ENCODE assay signal across 22 cellular contexts in the genomic region with DNA sequence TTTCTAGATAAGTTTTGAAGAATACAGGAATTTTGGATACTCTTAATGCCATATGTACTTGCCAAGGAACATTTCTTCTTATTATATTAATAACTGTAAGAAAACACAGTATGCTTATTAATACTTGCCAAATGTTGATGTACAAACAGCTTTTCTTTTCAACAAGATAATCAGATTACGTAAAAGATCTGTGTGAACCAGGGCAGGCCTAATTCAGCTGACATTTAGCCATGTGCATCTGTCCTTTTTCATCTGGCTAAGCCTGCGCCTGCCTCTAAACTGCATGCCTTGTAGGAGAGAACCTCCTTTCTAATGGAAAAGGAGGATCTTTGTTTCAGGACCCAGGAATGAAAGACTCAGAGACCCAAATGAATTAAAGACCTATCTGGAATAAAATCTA.
DNase-seq lines count a peak whose midpoint lies in the region; ATAC-seq, FAIRE-seq and TF ChIP-seq lines count a peak whose summit lies in the region.
"Had no signal": no experiment of that assay in that cellular context is flagged by ENCODE, and none has a peak within 500 bp of the region (broad histone marks: within the 10 kb centered on the region; RNA-seq: fewer than 3 reads in every experiment).

No MANE protein-coding gene starts in this region.

- no peaks in the 10 kb centered on the region for H3K9me3 ChIP-seq in SK-N-SH
- peaks cover 0 to 4% (median 0%) of the 10 kb centered on the region in 11 donors for H3K9me3 ChIP-seq in heart right ventricle
- H3K9me3 ChIP-seq in pancreas = no peaks in the 10 kb centered on the region
- H3K9me3 ChIP-seq in upper lobe of right lung = no peaks in the 10 kb centered on the region
- no peaks in the 10 kb centered on the region for H3K9me3 ChIP-seq in CD4-positive, alpha-beta T cell (ENCODE audit: control insufficient read depth, low read length)

- H4K20me1 ChIP-seq in SK-N-SH (ENCODE audit: insufficient read depth) = no peaks in the 10 kb centered on the region

- H3K79me2 ChIP-seq in SK-N-SH (ENCODE audit: insufficient read depth) = no peaks in the 10 kb centered on the region

- no peak overlapping the region for H3K9ac ChIP-seq in SK-N-SH

- TF ChIP-seq RAD21 in SK-N-SH (IDR thresholded peaks at IDR 0.05; ENCODE audit: low read length) = no peak

- peaks cover 6 to 17% of the 10 kb centered on the region in 2 experiments; a peak in 3 of 4 replicates for H3K4me1 ChIP-seq in SK-N-SH (ENCODE audit: control insufficient read depth in 1 of 2, insufficient read depth in 2 of 2, low read depth in 1 of 2, low read length in 1 of 2)
- H3K4me1 ChIP-seq in heart right ventricle = peaks cover 0 to 17% (median 5%) of the 10 kb centered on the region in 9 donors
- H3K4me1 ChIP-seq in pancreas = peaks cover 0 to 3% (median 0%) of the 10 kb centered on the region in 3 donors
- H3K4me1 ChIP-seq in upper lobe of right lung = no peaks in the 10 kb centered on the region

- FAIRE-seq in pancreas (lab: Jason Lieb, UNC) = peak; percentile 66
- FAIRE-seq: endometrium had no signal

- no peaks in the 10 kb centered on the region for H3K36me3 Mint-ChIP-seq in CD4-positive, alpha-beta T cell (ENCODE audit: low read depth)
- H3K36me3 Mint-ChIP-seq: CD8-positive, alpha-beta memory T cell had no signal

- no peak overlapping the region for H3K27ac Mint-ChIP-seq in CD4-positive, alpha-beta T cell
- H3K27ac Mint-ChIP-seq: activated naive CD4-positive, alpha-beta T cell treated with anti-CD3 and anti-CD28 coated beads, Interleukin-2, amount 50 U/mL, for 72 hours; activated T-cell treated with anti-CD3 and anti-CD28 coated beads, Interleukin-2, amount 50 U/mL, for 72 hours; stimulated activated naive CD8-positive, alpha-beta T cell treated with anti-CD3 and anti-CD28 coated beads, Interleukin-15, amount 100 ng/mL, for 72 hours had no signal

- intact Hi-C loops in heart right ventricle (cut with DNase I) (loop anchor here in 2 of 10 donors (10.0 kb wide), 1 partner anchor 184 kb away; no protein-coding TSS in a partner anchor), pancreas (cut with DNase I) (loop anchor here in 1 of 3 donors (10.0 kb wide), 1 partner anchor 66 kb away; no protein-coding TSS in a partner anchor), upper lobe of right lung (cut with DNase I) (no loop called here)
- intact Hi-C loops in CD4-positive, alpha-beta T cell (cut with DNase I, micrococcal nuclease) = no loop called here

- CTCF ChIA-PET in SK-N-SH (lab: Yijun Ruan, JAX) = no interaction called here
- CTCF ChIA-PET in CD4-positive, alpha-beta T cell (lab: Charles Lee) = no interaction called here

- TF ChIP-seq EP300 in SK-N-SH (IDR thresholded peaks at IDR 0.05; ENCODE audit: borderline replicate concordance in 1 of 2, low read depth in 1 of 2, low read length in 1 of 2) = peak in 1 of 2 experiments; percentile 54; a peak in 1 of 4 replicates

- peak overlapping the region; percentile 75 to 83 for H3K27ac ChIP-seq in SK-N-SH (ENCODE audit: low read depth in 2 of 2, low read length in 1 of 2)
- H3K27ac ChIP-seq in heart right ventricle = peak overlapping the region in 8 of 10 donors; percentile 3 to 72 (median 40)
- no peak overlapping the region for H3K27ac ChIP-seq in pancreas
- peak overlapping the region; percentile 27 for H3K27ac ChIP-seq in upper lobe of right lung
- H3K27ac ChIP-seq in CD4-positive, alpha-beta T cell (ENCODE audit: low read depth, low read length) = no peak overlapping the region
- H3K27ac ChIP-seq: SK-N-MC had no signal

- DNase-seq in SK-N-SH = peak; percentile 30
- DNase-seq in heart right ventricle = no peak
- DNase-seq in pancreas = no peak
- DNase-seq in upper lobe of right lung = no peak
- no peak for DNase-seq in DMS 273 treated with DMSO at 0.1 percent for 48 hours (lab: John Stamatoyannopoulos, UW)
- DNase-seq in CD4-positive, alpha-beta T cell = no peak
- no peak for DNase-seq in germinal center (ENCODE audit: low spot score)
- DNase-seq: activated CD4-positive, alpha-beta T cell treated with anti-CD3 and anti-CD28 coated beads for 1 hour; activated T-cell treated with anti-CD3 and anti-CD28 coated beads, Interleukin-2, amount 50 U/mL, for 72 hours; CD8-positive, alpha-beta memory T cell; kidney glomerular epithelial cell; NCI-H187; NCI-H2227 treated with DMSO at 0.1 percent for 48 hours; NCI-H774; stimulated activated CD4-positive, alpha-beta T cell treated with anti-CD3 and anti-CD28 coated beads, Interleukin-2, amount 100 ng/mL, for 48 hours; stimulated activated naive CD8-positive, alpha-beta T cell treated with anti-CD3 and anti-CD28 coated beads, Interleukin-15, amount 100 ng/mL, for 72 hours had no signal

- POLR2A ChIA-PET in SK-N-SH (lab: Yijun Ruan, JAX) = no interaction called here
- POLR2A ChIA-PET in CD4-positive, alpha-beta T cell (lab: Charles Lee) = no interaction called here

- no peak overlapping the region for H3K4me3 Mint-ChIP-seq in CD4-positive, alpha-beta T cell
- H3K4me3 Mint-ChIP-seq: activated T-cell treated with anti-CD3 and anti-CD28 coated beads, Interleukin-2, amount 50 U/mL, for 72 hours; brain; CD8-positive, alpha-beta memory T cell; stimulated activated naive CD8-positive, alpha-beta T cell treated with anti-CD3 and anti-CD28 coated beads, Interleukin-15, amount 100 ng/mL, for 72 hours had no signal

- no peak overlapping the region for H2AFZ ChIP-seq in SK-N-SH (ENCODE audit: low read depth)

- TF ChIP-seq CTCF in SK-N-SH (IDR thresholded peaks at IDR 0.05) (no peak), heart right ventricle (IDR thresholded peaks at IDR 0.05) (no peak), pancreas (IDR thresholded peaks at IDR 0.05) (no peak), upper lobe of right lung (IDR thresholded peaks at IDR 0.05) (no peak)
- TF ChIP-seq CTCF in CD4-positive, alpha-beta T cell (IDR thresholded peaks at IDR 0.05) = no peak

- H3K4me1 Mint-ChIP-seq in CD4-positive, alpha-beta T cell (ENCODE audit: low read depth) = no peaks in the 10 kb centered on the region

- no peaks in the 10 kb centered on the region for H3K27me3 ChIP-seq in SK-N-SH (ENCODE audit: insufficient read depth)
- no peaks in the 10 kb centered on the region for H3K27me3 ChIP-seq in heart right ventricle
- no peaks in the 10 kb centered on the region for H3K27me3 ChIP-seq in pancreas
- no peaks in the 10 kb centered on the region for H3K27me3 ChIP-seq in upper lobe of right lung
- no peaks in the 10 kb centered on the region for H3K27me3 ChIP-seq in CD4-positive, alpha-beta T cell (ENCODE audit: control insufficient read depth, insufficient read depth, low read length)

- no peaks in the 10 kb centered on the region for H3K27me3 Mint-ChIP-seq in CD4-positive, alpha-beta T cell
- H3K27me3 Mint-ChIP-seq: brain; CD8-positive, alpha-beta memory T cell; stimulated activated naive CD8-positive, alpha-beta T cell treated with anti-CD3 and anti-CD28 coated beads, Interleukin-15, amount 100 ng/mL, for 72 hours had no signal

- H3K36me3 ChIP-seq in SK-N-SH (replicated peaks in 1 of 2; ENCODE audit: control insufficient read depth in 1 of 2, insufficient read depth in 2 of 2, low read length in 1 of 2) (no peaks in the 10 kb centered on the region), heart right ventricle (no peaks in the 10 kb centered on the region), pancreas (no peaks in the 10 kb centered on the region), upper lobe of right lung (no peaks in the 10 kb centered on the region)

- no peaks in the 10 kb centered on the region for H3F3A ChIP-seq in SK-N-SH (replicated peaks; ENCODE audit: insufficient read depth)

- H3K4me3 ChIP-seq in SK-N-SH (ENCODE audit: low read depth in 2 of 2, low read length in 1 of 2) (no peak overlapping the region), heart right ventricle (no peak overlapping the region), pancreas (no peak overlapping the region), upper lobe of right lung (no peak overlapping the region)
- H3K4me3 ChIP-seq: coronary artery, SK-N-MC, skin epidermis had no signal

- H3K9me3 Mint-ChIP-seq in CD4-positive, alpha-beta T cell = peaks cover 4% of the 10 kb centered on the region

- no peak overlapping the region for H3K4me2 ChIP-seq in SK-N-SH

- WGBS in SK-N-SH (ENCODE audit: low lambda C conversion rate) = 80% methylated on average over 2 of the region's 2 CpGs
- WGBS in heart right ventricle, 2 donors = 72 to 76% methylated on average over 2 of the region's 2 CpGs
- WGBS in pancreas, 2 donors = 81 to 87% methylated on average over 2 of the region's 2 CpGs

- H3K9me2 ChIP-seq in SK-N-SH = no peaks in the 10 kb centered on the region

- ATAC-seq in heart right ventricle (peak in 6 of 8 donors; percentile 58 to 75 (median 63)), pancreas (peak in 1 of 4 donors; percentile 26), upper lobe of right lung (no peak)
- ATAC-seq in CD4-positive, alpha-beta T cell (ENCODE audit: poor library complexity) = no peak
- ATAC-seq: activated naive CD4-positive, alpha-beta T cell treated with anti-CD3 and anti-CD28 coated beads, Interleukin-2, amount 50 U/mL, for 72 hours; activated T-cell treated with anti-CD3 and anti-CD28 coated beads, Interleukin-2, amount 50 U/mL, for 72 hours; stimulated activated naive CD8-positive, alpha-beta T cell treated with anti-CD3 and anti-CD28 coated beads, Interleukin-15, amount 100 ng/mL, for 72 hours had no signal

TF ChIP-seq in SK-N-SH, 30 proteins besides CTCF, POLR2A, EP300 and RAD21:
- no peak for TF ChIP-seq ELF1 (IDR thresholded peaks at IDR 0.05)
- TF ChIP-seq FOXJ3 (CRISPR knock-in tag; IDR thresholded peaks at IDR 0.05) = 0 out of 2 replicates have a peak, but pooled peaks have one; percentile 15
- TF ChIP-seq MXI1 (IDR thresholded peaks at IDR 0.05; ENCODE audit: low read depth, low read length) = peak; percentile 84

Comparison
In these comparisons a context has a peak if more than half of its experiments do, and no peak if none do; other contexts are left out.
1. H3K27ac ChIP-seq: peak in SK-N-SH (2 of 2), heart right ventricle (8 of 10) and upper lobe of right lung (single experiment); none in pancreas (0 of 4) and CD4-positive, alpha-beta T cell (single experiment).
2. ATAC-seq: peak in heart right ventricle (6 of 8); none in upper lobe of right lung (single experiment) and CD4-positive, alpha-beta T cell (single experiment).